Comparison of ENCODE assay signal across 9 cellular contexts in genomic region chr19:18920400-18920799, GRCh38. TPM values are rescaled to one million over a fixed set of nuclear protein-coding genes. Genes with fewer than 3 reads are reported as not detected.
DNase-seq lines count a peak whose midpoint lies in the region; ATAC-seq, FAIRE-seq and TF ChIP-seq lines count a peak whose summit lies in the region.
"Had no signal": no experiment of that assay in that cellular context is flagged by ENCODE, and none has a peak within 500 bp of the region (broad histone marks: within the 10 kb centered on the region; RNA-seq: fewer than 3 reads in every experiment).

No MANE protein-coding gene starts in this region.

- intact Hi-C loops in activated naive CD4-positive, alpha-beta T cell treated with anti-CD3 and anti-CD28 coated beads for 36 hours (cut with micrococcal nuclease) = no loop called here
- intact Hi-C loops in right lobe of liver (cut with DNase I) = no loop called here
- intact Hi-C loops in tibial artery (cut with DNase I; ENCODE audit: low total_unique reads) = no loop called here

- H2AFZ ChIP-seq in astrocyte (ENCODE audit: low read depth, low read length) = no peak overlapping the region

- no peak for FAIRE-seq in astrocyte (lab: Jason Lieb, UNC)

- H3K27me3 ChIP-seq in astrocyte (ENCODE audit: insufficient read depth, low read length) (no peaks in the 10 kb centered on the region), right lobe of liver (no peaks in the 10 kb centered on the region), tibial artery (no peaks in the 10 kb centered on the region)

- 18% methylated on average over 5 of the region's 9 CpGs for WGBS in right lobe of liver (ENCODE audit: insufficient coverage, low coverage, low lambda C conversion rate, missing lambda C conversion rate)

- H3K4me1 Mint-ChIP-seq in activated naive CD4-positive, alpha-beta T cell treated with anti-CD3 and anti-CD28 coated beads for 36 hours (ENCODE audit: low read depth) = peaks cover 42% of the 10 kb centered on the region
- peaks cover 11% of the 10 kb centered on the region for H3K4me1 Mint-ChIP-seq in astrocyte (ENCODE audit: low read depth, unreplicated experiment)

- H3K27me3 Mint-ChIP-seq in activated naive CD4-positive, alpha-beta T cell treated with anti-CD3 and anti-CD28 coated beads for 36 hours (ENCODE audit: low read depth) = no peaks in the 10 kb centered on the region
- H3K27me3 Mint-ChIP-seq in astrocyte (ENCODE audit: low read depth, unreplicated experiment) = no peaks in the 10 kb centered on the region

- H3K9me3 Mint-ChIP-seq in activated naive CD4-positive, alpha-beta T cell treated with anti-CD3 and anti-CD28 coated beads for 36 hours = no peaks in the 10 kb centered on the region
- no peaks in the 10 kb centered on the region for H3K9me3 Mint-ChIP-seq in astrocyte (ENCODE audit: unreplicated experiment)

- H3K27ac ChIP-seq in astrocyte (ENCODE audit: low read depth, low read length) (peak overlapping the region; percentile 68), right lobe of liver (no peak overlapping the region), tibial artery (peak overlapping the region; percentile 80 to 82)

- peak overlapping the region; percentile 88 for H3K27ac Mint-ChIP-seq in activated naive CD4-positive, alpha-beta T cell treated with anti-CD3 and anti-CD28 coated beads for 36 hours
- peak overlapping the region; percentile 90 for H3K27ac Mint-ChIP-seq in astrocyte (ENCODE audit: unreplicated experiment)

- peaks cover 27% of the 10 kb centered on the region for H3K36me3 Mint-ChIP-seq in activated naive CD4-positive, alpha-beta T cell treated with anti-CD3 and anti-CD28 coated beads for 36 hours (ENCODE audit: low read depth)
- peaks cover 12% of the 10 kb centered on the region for H3K36me3 Mint-ChIP-seq in astrocyte (ENCODE audit: low read depth, unreplicated experiment)

- TF ChIP-seq POLR2A in right lobe of liver (IDR thresholded peaks at IDR 0.05) = no peak

- TF ChIP-seq CTCF in astrocyte (IDR thresholded peaks at IDR 0.05; ENCODE audit: insufficient read depth, low read depth, low read length) = no peak
- TF ChIP-seq CTCF in right lobe of liver (IDR thresholded peaks at IDR 0.05) = no peak
- no peak for TF ChIP-seq CTCF in tibial artery (IDR thresholded peaks at IDR 0.05)

- H3K9me3 ChIP-seq in astrocyte (ENCODE audit: insufficient read depth, low read depth, low read length) (no peaks in the 10 kb centered on the region), right lobe of liver (no peaks in the 10 kb centered on the region), tibial artery (no peaks in the 10 kb centered on the region)

- H3K9ac ChIP-seq in astrocyte (ENCODE audit: low read length) = peak overlapping the region; percentile 93

- H3K36me3 ChIP-seq in astrocyte (ENCODE audit: insufficient read depth, low read length) (peaks cover 7% of the 10 kb centered on the region), right lobe of liver (peaks cover 0 to 39% (median 17%) of the 10 kb centered on the region in 4 donors), tibial artery (peaks cover 40 to 51% (median 44%) of the 10 kb centered on the region in 3 donors)

- CTCF ChIA-PET in activated naive CD4-positive, alpha-beta T cell treated with anti-CD3 and anti-CD28 coated beads for 36 hours (lab: Charles Lee) = interaction anchor here (0.6 kb wide), 1 partner anchor 68 kb away, joined by 5 read pairs; no protein-coding TSS in a partner anchor

- peaks cover 66% of the 10 kb centered on the region for H3K79me2 ChIP-seq in astrocyte (ENCODE audit: insufficient read depth, low read length)

- peaks cover 62% of the 10 kb centered on the region for H4K20me1 ChIP-seq in astrocyte (ENCODE audit: insufficient read depth, low read length)

- H3K4me2 ChIP-seq in astrocyte (ENCODE audit: low read length) = peak overlapping the region; percentile 90

- H3K4me3 Mint-ChIP-seq in activated naive CD4-positive, alpha-beta T cell treated with anti-CD3 and anti-CD28 coated beads for 36 hours = peak overlapping the region; percentile 94
- H3K4me3 Mint-ChIP-seq in astrocyte (ENCODE audit: unreplicated experiment) = peak overlapping the region; percentile 90

- peak overlapping the region; percentile 99 for H3K4me3 ChIP-seq in astrocyte (ENCODE audit: insufficient read depth, low read depth, low read length)
- H3K4me3 ChIP-seq in right lobe of liver = peak overlapping the region; percentile 97 to 98 (median 98)
- H3K4me3 ChIP-seq in tibial artery = peak overlapping the region; percentile 84 to 87

- ATAC-seq in right lobe of liver (no peak), HG03095 (IDR thresholded peaks at IDR 0.05; ENCODE audit: unreplicated experiment) (no peak)

- no peak for DNase-seq in activated naive CD4-positive, alpha-beta T cell treated with anti-CD3 and anti-CD28 coated beads for 36 hours
- DNase-seq in activated naive CD4-positive, alpha-beta T cell treated with Interleukin-2 at 50 U/mL for 16 hours = no peak
- DNase-seq in astrocyte (ENCODE audit: low read depth) = no peak
- no peak for DNase-seq in right lobe of liver
- no peak for DNase-seq in tibial artery
- DNase-seq in kidney glomerular epithelial cell (lab: John Stamatoyannopoulos, UW) = no peak
- no peak for DNase-seq in NCI-H82 (lab: John Stamatoyannopoulos, UW)
- DNase-seq: DMS153 had no signal

- H3K4me1 ChIP-seq in astrocyte (ENCODE audit: insufficient read depth, low read length) (peaks cover 15% of the 10 kb centered on the region), right lobe of liver (peaks cover 0 to 25% (median 4%) of the 10 kb centered on the region in 4 donors), tibial artery (peaks cover 0 to 51% (median 29%) of the 10 kb centered on the region in 4 donors)

RNA-seq across cellular contexts. Expression of gene DDX49, which starts 0.9 kb away (rescaled TPM):
- 10 to 100 TPM; 48.3 to 50.1 TPM for total RNA-seq in activated naive CD4-positive, alpha-beta T cell treated with anti-CD3 and anti-CD28 coated beads for 36 hours
- total RNA-seq in astrocyte (61.2 and 68.3 TPM in 2 replicates), right lobe of liver (10 to 100 TPM; 15.8 to 37.9 (median 18.5) TPM)

RNA-seq across cellular contexts. Expression of gene COPE, which starts 1.2 kb away (rescaled TPM):
- 100 to 1,000 TPM; 199 to 200 TPM for total RNA-seq in activated naive CD4-positive, alpha-beta T cell treated with anti-CD3 and anti-CD28 coated beads for 36 hours
- total RNA-seq in astrocyte = 265 and 298 TPM in 2 replicates
- total RNA-seq in right lobe of liver = 100 to 1,000 TPM in 3 of 6 experiments, 10 to 100 TPM in 3; 67.4 to 240 (median 97.1) TPM

RNA-seq across cellular contexts. Expression of gene HOMER3, which starts 20.6 kb away (rescaled TPM):
- total RNA-seq in activated naive CD4-positive, alpha-beta T cell treated with anti-CD3 and anti-CD28 coated beads for 36 hours = not detected
- total RNA-seq in astrocyte (41.9 and 42.2 TPM in 2 replicates), right lobe of liver (1 to 10 TPM; 2.3 to 4.7 (median 3.2) TPM)

RNA-seq across cellular contexts. Expression of gene CERS1, which starts 24.4 kb away (rescaled TPM):
- not detected for total RNA-seq in activated naive CD4-positive, alpha-beta T cell treated with anti-CD3 and anti-CD28 coated beads for 36 hours
- 4.9 and 6.8 TPM in 2 replicates for total RNA-seq in astrocyte
- total RNA-seq in right lobe of liver = not detected

Comparison
In these comparisons a context has a peak if more than half of its experiments do, and no peak if none do; other contexts are left out.
1. H3K27ac ChIP-seq: peak in astrocyte (single experiment) and tibial artery (2 of 2); none in right lobe of liver (0 of 3).
2. Peak in every context shown above with its lines, with median percentiles within 50 percentile points of each other: H3K4me3 ChIP-seq.